In the genomic region with DNA sequence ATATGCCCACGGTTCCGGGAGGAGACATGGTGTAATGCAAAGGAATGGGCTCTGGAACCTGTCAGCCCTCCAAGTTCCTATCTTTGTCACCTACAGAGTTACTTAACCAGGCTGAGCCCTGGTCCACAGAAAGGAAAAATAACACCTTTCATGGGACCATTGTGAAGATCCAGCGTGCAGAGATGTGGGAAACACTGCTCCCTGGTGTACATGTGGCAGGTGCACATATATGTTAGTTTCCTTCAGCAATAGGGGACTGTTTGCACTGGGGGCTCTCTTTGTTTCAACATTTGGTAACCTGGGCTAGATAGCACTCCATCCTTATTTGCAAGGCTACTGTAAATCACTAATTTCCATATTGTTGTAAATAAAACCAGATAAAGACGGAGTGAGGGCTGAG, we compare ENCODE assay signal across 10 cellular contexts.
DNase-seq lines count a peak whose midpoint lies in the region; ATAC-seq and TF ChIP-seq lines count a peak whose summit lies in the region.
"Had no signal": no experiment of that assay in that cellular context is flagged by ENCODE, and none has a peak within 500 bp of the region (broad histone marks: within the 10 kb centered on the region; RNA-seq: fewer than 3 reads in every experiment).

No MANE protein-coding gene starts in this region.

- no peak for ATAC-seq in GM18520 (IDR thresholded peaks at IDR 0.05; ENCODE audit: unreplicated experiment)
- ATAC-seq in GM19467 (IDR thresholded peaks at IDR 0.05; ENCODE audit: unreplicated experiment): no peak
- no peak for ATAC-seq in HG03565 (IDR thresholded peaks at IDR 0.05; ENCODE audit: unreplicated experiment)

- DNase-seq in A172 (ENCODE audit: low spot score): peak; percentile 13
- peak; percentile 6 for DNase-seq in GM04504 (ENCODE audit: low read depth)
- DNase-seq in NCI-H69 (lab: John Stamatoyannopoulos, UW): peak; percentile 7
- DNase-seq in fibroblast of lung (ENCODE audit: low read depth in 2 of 2): peak; percentile 3
- DNase-seq in DMS79 (lab: John Stamatoyannopoulos, UW): no peak
- DNase-seq: activated naive CD8-positive, alpha-beta T cell treated with anti-CD3 and anti-CD28 coated beads, Interleukin-2, amount 10 ng/mL, durations not matched to agents 7 days and 5 days; HCEC 1CT had no signal

- H3K27me3 ChIP-seq in fibroblast of lung (ENCODE audit: control insufficient read depth, insufficient read depth, low read length): no peaks in the 10 kb centered on the region

- no peaks in the 10 kb centered on the region for H4K20me1 ChIP-seq in fibroblast of lung (ENCODE audit: control insufficient read depth, extremely low read depth, insufficient read depth, low read length)

- H3K36me3 ChIP-seq in fibroblast of lung (ENCODE audit: control insufficient read depth, insufficient read depth, low read length): no peaks in the 10 kb centered on the region

- H2AFZ ChIP-seq in fibroblast of lung (ENCODE audit: low read length): no peak overlapping the region

- no peak overlapping the region for H3K27ac ChIP-seq in fibroblast of lung (ENCODE audit: insufficient read depth, low read length)

- H3K4me2 ChIP-seq in fibroblast of lung (ENCODE audit: extremely low read depth, insufficient read depth, low read length): no peak overlapping the region

- no peak overlapping the region for H3K9ac ChIP-seq in fibroblast of lung (ENCODE audit: insufficient read depth, low read length)

- no peaks in the 10 kb centered on the region for H3K4me1 ChIP-seq in fibroblast of lung (ENCODE audit: control insufficient read depth, extremely low read depth, insufficient read depth, low read length)

- H3K4me3 ChIP-seq in fibroblast of lung (replicated peaks in 1 of 4; ENCODE audit: control extremely low read depth in 1 of 4, insufficient read depth in 1 of 4, low read depth in 3 of 4, low read length in 4 of 4): no peak overlapping the region

- TF ChIP-seq CTCF in fibroblast of lung (conservative IDR thresholded peaks at IDR 0.05 in 1 of 2, IDR thresholded peaks at IDR 0.05 in 1 of 2; ENCODE audit: low read depth in 1 of 2, low read length in 2 of 2): peak in 1 of 2 donors; percentile 39

- H3K79me2 ChIP-seq in fibroblast of lung (ENCODE audit: control insufficient read depth, insufficient read depth, low read length): no peaks in the 10 kb centered on the region

- no peaks in the 10 kb centered on the region for H3K9me3 ChIP-seq in fibroblast of lung (ENCODE audit: control insufficient read depth, insufficient read depth, low read depth, low read length)
